ENCODE assay signal across 8 cellular contexts in the genomic region with DNA sequence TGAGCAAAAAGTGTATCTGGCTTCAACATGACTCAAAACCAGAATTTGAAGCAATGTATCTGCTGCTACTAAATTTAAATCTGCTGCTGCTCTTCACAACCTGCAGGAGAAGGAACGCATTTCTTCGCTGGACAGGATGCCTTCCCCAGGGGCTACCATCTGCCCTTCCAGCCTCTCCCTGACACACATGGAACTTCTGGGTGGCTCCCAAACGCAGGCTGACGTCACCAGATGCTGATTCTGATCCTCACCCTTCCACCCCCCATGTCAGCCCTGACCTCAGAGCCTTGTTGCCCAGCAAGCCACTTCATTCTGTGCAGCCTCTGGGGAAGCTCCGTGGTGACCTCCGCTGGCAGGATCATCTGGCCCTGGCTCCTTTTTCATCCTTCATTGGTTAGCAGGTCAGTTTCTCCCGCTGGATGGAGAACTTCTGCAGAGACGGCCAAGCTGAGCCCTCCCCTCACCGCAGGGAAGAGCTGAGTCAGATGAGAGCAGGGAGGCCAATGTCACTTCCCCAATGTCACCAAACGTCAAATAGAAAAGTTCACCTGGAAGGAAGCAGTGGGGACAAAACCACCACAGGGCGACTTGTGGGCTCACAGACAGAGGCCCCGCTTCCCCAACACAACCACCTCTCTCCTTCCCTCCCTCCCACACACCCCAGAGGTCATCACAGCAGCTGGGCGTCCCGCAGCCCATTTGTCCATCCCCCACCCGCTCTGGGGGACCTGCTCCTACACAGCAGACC. TPM values are rescaled to one million over a fixed set of nuclear protein-coding genes. Genes with fewer than 3 reads are reported as not detected.
A peak's percentile ranks its signal among the peaks of the same experiment; 100 is the strongest.
DNase-seq lines count a peak whose midpoint lies in the region; ATAC-seq and TF ChIP-seq lines count a peak whose summit lies in the region.

No MANE protein-coding gene starts in this region.

- WGBS in right lobe of liver (ENCODE audit: insufficient coverage, low coverage, low lambda C conversion rate, missing lambda C conversion rate): 27% methylated on average over 9 of the region's 15 CpGs

- no peak overlapping the region for H3K4me3 ChIP-seq in HL-60 (replicated peaks; ENCODE audit: insufficient read depth, low read length)
- no peak overlapping the region for H3K4me3 ChIP-seq in right lobe of liver

- H3K36me3 ChIP-seq in right lobe of liver: no peaks in the 10 kb centered on the region

- H3K9me3 ChIP-seq in right lobe of liver: no peaks in the 10 kb centered on the region

- intact Hi-C loops in right lobe of liver (cut with DNase I): no loop called here

- no peaks in the 10 kb centered on the region for H3K4me1 ChIP-seq in right lobe of liver

- peak; percentile 77 to 86 for DNase-seq in HL-60 (ENCODE audit: low read depth in 1 of 2, low spot score in 1 of 2)
- DNase-seq in UCSD-AML1 (lab: John Stamatoyannopoulos, UW; ENCODE audit: unreplicated experiment): peak; percentile 55
- peak in 2 of 3 donors; percentile 57 to 65 for DNase-seq in right lobe of liver
- DNase-seq in dermis blood vessel endothelial cell: no peak
- no peak for DNase-seq in stimulated activated CD4-positive, alpha-beta T cell treated with anti-CD3 and anti-CD28 coated beads, Interleukin-12 subunit alpha, Interleukin-12 subunit beta, amount 100 ng/mL, for 4 hours
- DNase-seq in activated T-cell treated with anti-CD3 and anti-CD28 coated beads, Interleukin-2, amount 50 U/mL, for 1 hour: no peak

- TF ChIP-seq POLR2A in right lobe of liver (IDR thresholded peaks at IDR 0.05): no peak

- ATAC-seq in GM18499 (IDR thresholded peaks at IDR 0.05; ENCODE audit: insufficient read depth, unreplicated experiment) (peak; percentile 48), GM21576 (IDR thresholded peaks at IDR 0.05; ENCODE audit: unreplicated experiment) (peak; percentile 80), right lobe of liver (peak; percentile 56 to 83 (median 70))

- H3K27ac ChIP-seq in HL-60 (replicated peaks) (no peak overlapping the region), right lobe of liver (no peak overlapping the region)

- TF ChIP-seq CTCF in HL-60 (IDR thresholded peaks at IDR 0.05; ENCODE audit: insufficient read depth, low read length) (no peak), right lobe of liver (IDR thresholded peaks at IDR 0.05) (peak in 2 of 4 donors; percentile 11 to 27)

- no peaks in the 10 kb centered on the region for H3K27me3 ChIP-seq in HL-60 (ENCODE audit: insufficient read depth, poor library complexity, severe bottlenecking)
- H3K27me3 ChIP-seq in right lobe of liver: no peaks in the 10 kb centered on the region

RNA-seq across cellular contexts. Expression of a gene that starts 14.0 kb away (rescaled TPM):
- total RNA-seq in right lobe of liver (10 to 100 TPM; 12.5 to 47.2 (median 36.3) TPM), dermis blood vessel endothelial cell (1.3 and 1.5 TPM in 2 replicates)

RNA-seq across cellular contexts. Expression of a gene that starts 39.8 kb away (rescaled TPM):
- total RNA-seq in right lobe of liver (10 to 100 TPM; 24.2 to 41.9 (median 29.9) TPM), dermis blood vessel endothelial cell (23.8 and 24.8 TPM in 2 replicates)

Comparison
In these comparisons a context has a peak if more than half of its experiments do, and no peak if none do; other contexts are left out.
1. DNase-seq: peak in HL-60 (2 of 2), UCSD-AML1 (single experiment) and right lobe of liver (2 of 3); none in dermis blood vessel endothelial cell (single experiment), stimulated activated CD4-positive, alpha-beta T cell treated with anti-CD3 and anti-CD28 coated beads, Interleukin-12 subunit alpha, Interleukin-12 subunit beta, amount 100 ng/mL, for 4 hours (single experiment) and activated T-cell treated with anti-CD3 and anti-CD28 coated beads, Interleukin-2, amount 50 U/mL, for 1 hour (single experiment).
2. Peak in every context shown above with its lines, with median percentiles within 50 percentile points of each other: ATAC-seq.